Comparison of ENCODE assay signal across 19 cellular contexts in the genomic region with DNA sequence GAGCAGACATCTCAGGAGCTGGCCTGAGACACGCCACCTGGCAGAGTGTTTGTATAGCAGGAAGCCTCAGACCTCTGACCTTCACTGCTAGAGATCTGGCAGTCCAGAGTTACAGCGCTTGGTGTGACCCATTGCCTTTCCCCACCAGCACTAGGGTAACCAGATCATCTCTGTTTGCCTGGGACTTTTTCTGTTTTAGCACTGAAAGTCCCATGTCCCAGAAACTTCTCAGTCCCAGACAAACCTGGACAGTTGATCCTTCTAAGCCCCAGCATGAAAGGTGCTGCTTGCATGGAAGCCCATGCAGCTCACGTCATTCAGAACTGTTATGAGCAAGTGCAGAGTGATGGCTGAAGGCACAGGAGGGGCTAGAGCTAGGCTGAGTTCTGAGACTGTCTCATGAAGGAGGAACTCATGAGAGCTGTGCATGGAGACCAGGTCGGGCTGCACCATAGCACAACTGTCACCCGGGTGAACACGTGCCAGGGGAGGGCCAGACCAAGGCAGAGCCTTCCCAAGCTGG. TPM values are rescaled to one million over a fixed set of nuclear protein-coding genes. Genes with fewer than 3 reads are reported as not detected.
"Had no signal": no experiment of that assay in that cellular context is flagged by ENCODE, and none has a peak within 500 bp of the region (broad histone marks: within the 10 kb centered on the region; RNA-seq: fewer than 3 reads in every experiment).

No MANE protein-coding gene starts in this region.

- DNase-seq: activated CD4-positive, alpha-beta memory T cell treated with anti-CD3 and anti-CD28 coated beads for 36 hours; activated CD4-positive, alpha-beta T cell treated with anti-CD3 and anti-CD28 coated beads for 48 hours; activated effector memory CD4-positive, alpha-beta T cell treated with anti-CD3 and anti-CD28 coated beads, Interleukin-2, amount 50 U/mL, for 16 hours; activated naive CD4-positive, alpha-beta T cell treated with anti-CD3 and anti-CD28 coated beads, Interleukin-2, amount 10 ng/mL, durations not matched to agents 7 days and 5 days; amygdala; cortex of kidney; endodermal cell; esophagus squamous epithelium; gastrocnemius medialis; hypothalamus; nucleus accumbens; posterior cingulate gyrus; stimulated activated CD4-positive, alpha-beta T cell treated with anti-CD3 and anti-CD28 coated beads, Interleukin-4, amount 100 ng/mL, for 1 hour; stimulated activated naive CD4-positive, alpha-beta T cell treated with Interleukin-2 at 50 U/mL for 16 hours; substantia nigra; thyroid gland; upper lobe of right lung had no signal

- H3K9me3 ChIP-seq: esophagus squamous epithelium, gastrocnemius medialis, thyroid gland, upper lobe of right lung had no signal

- H3K27ac ChIP-seq: esophagus squamous epithelium, gastrocnemius medialis, thyroid gland, upper lobe of right lung had no signal

- H3K27me3 ChIP-seq: esophagus squamous epithelium, gastrocnemius medialis, thyroid gland, upper lobe of right lung had no signal

- H3K4me3 ChIP-seq: esophagus squamous epithelium, gastrocnemius medialis, thyroid gland, upper lobe of right lung had no signal

- H3K4me1 ChIP-seq: gastrocnemius medialis, upper lobe of right lung had no signal

- ATAC-seq: gastrocnemius medialis, upper lobe of right lung had no signal

- H3K36me3 ChIP-seq: esophagus squamous epithelium, gastrocnemius medialis, thyroid gland, upper lobe of right lung had no signal

RNA-seq across cellular contexts. Expression of a gene that starts 18.2 kb away (rescaled TPM):
- total RNA-seq: activated CD4-positive, alpha-beta memory T cell treated with anti-CD3 and anti-CD28 coated beads for 36 hours; endodermal cell; esophagus squamous epithelium; T-helper 2 cell treated with Interferon-gamma antibody and Interleukin-4, amounts not matched to agents 100 ng/mL and 5 ng/mL, for 36 hours; thyroid gland; upper lobe of right lung had no signal

RNA-seq across cellular contexts. Expression of a gene that starts 45.5 kb away (rescaled TPM):
- total RNA-seq: activated CD4-positive, alpha-beta memory T cell treated with anti-CD3 and anti-CD28 coated beads for 36 hours; cerebellum; endodermal cell; gastrocnemius medialis; T-helper 2 cell treated with Interferon-gamma antibody and Interleukin-4, amounts not matched to agents 100 ng/mL and 5 ng/mL, for 36 hours; thyroid gland; upper lobe of right lung had no signal
